8 cellular contexts compared by ENCODE assay signal in the genomic region with DNA sequence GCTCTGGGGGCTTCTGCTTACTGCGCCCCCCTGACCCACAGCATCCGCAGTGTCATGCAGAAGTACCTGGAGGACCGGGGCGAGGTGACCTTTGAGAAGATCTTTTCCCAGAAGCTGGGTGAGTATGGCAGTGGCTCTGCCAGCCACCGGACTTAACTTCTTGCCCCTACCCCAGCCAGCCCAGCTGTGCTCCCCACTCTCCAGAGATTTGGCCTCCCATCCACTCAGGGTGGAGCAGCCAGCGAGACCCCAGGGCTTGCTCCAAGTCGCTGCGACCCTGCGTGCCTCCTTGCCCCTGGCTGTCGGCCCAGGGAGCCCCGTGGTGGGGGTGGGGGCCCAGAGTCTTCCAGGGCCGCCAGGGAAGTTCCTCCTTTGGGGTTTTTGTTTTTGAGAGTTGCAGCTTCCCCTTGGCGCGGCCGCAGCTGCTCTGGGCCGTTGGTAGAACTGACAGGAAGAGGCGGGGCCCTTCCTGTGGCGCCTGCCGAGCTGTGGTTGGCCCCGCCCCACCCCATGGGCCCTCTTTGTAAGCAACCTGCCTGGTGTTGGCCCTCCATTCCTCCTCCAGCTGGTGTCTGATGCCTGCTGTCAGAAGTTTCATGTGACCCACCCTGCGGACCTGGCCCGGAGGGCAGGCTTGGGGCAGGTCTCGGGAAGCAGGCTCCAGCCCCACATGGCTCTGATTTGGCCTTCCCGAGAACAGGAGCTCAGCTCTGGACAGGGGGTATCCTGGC. TPM values are rescaled to one million over a fixed set of nuclear protein-coding genes. Genes with fewer than 3 reads are reported as not detected.
A peak's percentile ranks its signal among the peaks of the same experiment; 100 is the strongest.
DNase-seq lines count a peak whose midpoint lies in the region; ATAC-seq lines count a peak whose summit lies in the region.

No MANE protein-coding gene starts in this region.

- ATAC-seq in GM18519 (IDR thresholded peaks at IDR 0.05; ENCODE audit: low FRiP score, unreplicated experiment) (peak; percentile 49), HG02852 (IDR thresholded peaks at IDR 0.05; ENCODE audit: unreplicated experiment) (peak; percentile 74)

- DNase-seq in NCI-H2227 (lab: John Stamatoyannopoulos, UW; ENCODE audit: unreplicated experiment) (peak; percentile 75), mucosa of gallbladder (ENCODE audit: low spot score) (peak; percentile 87), NCI-H446 treated with DMSO at 0.1 percent for 48 hours (lab: John Stamatoyannopoulos, UW) (no peak)
- DNase-seq in activated CD4-positive, alpha-beta T cell treated with anti-CD3 and anti-CD28 coated beads, Interleukin-2, amount 50 U/mL, for 48 hours, result peak; percentile 89 to 92
- DNase-seq in effector CD4-positive, alpha-beta T cell, result peak; percentile 88
- DNase-seq in stimulated activated CD8-positive, alpha-beta memory T cell treated with anti-CD3 and anti-CD28 coated beads, Interleukin-7, amount 100 ng/mL, for 48 hours (ENCODE audit: extremely low read depth in 1 of 2, low read depth in 1 of 2), result peak; percentile 83 to 86

RNA-seq across cellular contexts. Expression of gene GRK2, which starts 11.1 kb away (rescaled TPM):
- 86.1 TPM for total RNA-seq in mucosa of gallbladder

RNA-seq across cellular contexts. Expression of gene ANKRD13D, which starts 11.7 kb away (rescaled TPM):
- 80.5 TPM for total RNA-seq in mucosa of gallbladder

RNA-seq across cellular contexts. Expression of gene SSH3, which starts 25.9 kb away (rescaled TPM):
- 107 TPM for total RNA-seq in mucosa of gallbladder
